Comparison of ENCODE assay signal across 1 cellular context in the genomic region with DNA sequence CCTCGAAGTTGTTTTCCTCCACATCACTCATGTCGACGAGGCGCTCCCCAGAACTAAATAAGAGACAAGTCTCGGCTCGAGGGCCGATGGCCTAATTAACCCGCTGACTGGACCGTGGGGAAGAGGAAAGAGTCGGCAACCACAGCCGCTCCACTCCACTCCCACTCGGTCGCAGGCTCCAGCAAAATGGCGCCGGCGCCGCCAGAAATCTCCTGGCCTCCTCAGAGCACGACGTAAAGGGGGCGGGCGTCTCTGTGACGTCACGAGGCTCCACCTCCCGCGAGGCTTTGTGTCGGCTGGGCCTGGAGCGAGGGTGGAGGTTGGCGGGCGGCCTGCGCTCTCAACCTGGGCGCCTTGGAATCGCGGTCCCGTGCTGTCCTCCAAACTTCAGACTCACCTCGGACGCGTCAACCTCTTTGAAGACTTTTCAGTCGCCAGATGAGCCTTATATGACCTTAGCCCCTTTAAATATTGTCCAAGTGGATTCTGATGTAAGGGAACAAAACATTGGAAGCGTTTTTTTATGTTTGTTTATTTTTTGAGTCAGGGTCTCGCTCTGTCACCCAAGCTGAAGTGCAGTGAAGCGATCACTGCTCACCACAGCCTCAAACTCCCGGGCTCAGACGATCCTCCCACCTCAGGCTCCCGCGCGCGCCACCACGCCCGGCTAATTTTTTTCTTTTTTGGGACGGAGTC.
TF ChIP-seq lines count a peak whose summit lies in the region.

A gene (minus strand): TSS at position 188 of the 696 bp plus-strand sequence. CDS start 157 bp downstream, at position 31.

TF ChIP-seq in K562, 482 proteins besides CTCF, POLR2A, EP300 and RAD21 (continued from another document and continues in another):
- TF ChIP-seq, protein P1, sequence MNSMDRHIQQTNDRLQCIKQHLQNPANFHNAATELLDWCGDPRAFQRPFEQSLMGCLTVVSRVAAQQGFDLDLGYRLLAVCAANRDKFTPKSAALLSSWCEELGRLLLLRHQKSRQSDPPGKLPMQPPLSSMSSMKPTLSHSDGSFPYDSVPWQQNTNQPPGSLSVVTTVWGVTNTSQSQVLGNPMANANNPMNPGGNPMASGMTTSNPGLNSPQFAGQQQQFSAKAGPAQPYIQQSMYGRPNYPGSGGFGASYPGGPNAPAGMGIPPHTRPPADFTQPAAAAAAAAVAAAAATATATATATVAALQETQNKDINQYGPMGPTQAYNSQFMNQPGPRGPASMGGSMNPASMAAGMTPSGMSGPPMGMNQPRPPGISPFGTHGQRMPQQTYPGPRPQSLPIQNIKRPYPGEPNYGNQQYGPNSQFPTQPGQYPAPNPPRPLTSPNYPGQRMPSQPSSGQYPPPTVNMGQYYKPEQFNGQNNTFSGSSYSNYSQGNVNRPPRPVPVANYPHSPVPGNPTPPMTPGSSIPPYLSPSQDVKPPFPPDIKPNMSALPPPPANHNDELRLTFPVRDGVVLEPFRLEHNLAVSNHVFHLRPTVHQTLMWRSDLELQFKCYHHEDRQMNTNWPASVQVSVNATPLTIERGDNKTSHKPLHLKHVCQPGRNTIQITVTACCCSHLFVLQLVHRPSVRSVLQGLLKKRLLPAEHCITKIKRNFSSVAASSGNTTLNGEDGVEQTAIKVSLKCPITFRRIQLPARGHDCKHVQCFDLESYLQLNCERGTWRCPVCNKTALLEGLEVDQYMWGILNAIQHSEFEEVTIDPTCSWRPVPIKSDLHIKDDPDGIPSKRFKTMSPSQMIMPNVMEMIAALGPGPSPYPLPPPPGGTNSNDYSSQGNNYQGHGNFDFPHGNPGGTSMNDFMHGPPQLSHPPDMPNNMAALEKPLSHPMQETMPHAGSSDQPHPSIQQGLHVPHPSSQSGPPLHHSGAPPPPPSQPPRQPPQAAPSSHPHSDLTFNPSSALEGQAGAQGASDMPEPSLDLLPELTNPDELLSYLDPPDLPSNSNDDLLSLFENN (IDR thresholded peaks at IDR 0.05; ENCODE audit: low read depth in 2 of 2, low read length in 2 of 2), result no peak; a peak in 1 of 4 replicates
- no peak for TF ChIP-seq ZSCAN32 (CRISPR knock-in tag; IDR thresholded peaks at IDR 0.05)
- TF ChIP-seq STAT5B (CRISPR knock-in tag; IDR thresholded peaks at IDR 0.05), result no peak
- TF ChIP-seq, protein P2, sequence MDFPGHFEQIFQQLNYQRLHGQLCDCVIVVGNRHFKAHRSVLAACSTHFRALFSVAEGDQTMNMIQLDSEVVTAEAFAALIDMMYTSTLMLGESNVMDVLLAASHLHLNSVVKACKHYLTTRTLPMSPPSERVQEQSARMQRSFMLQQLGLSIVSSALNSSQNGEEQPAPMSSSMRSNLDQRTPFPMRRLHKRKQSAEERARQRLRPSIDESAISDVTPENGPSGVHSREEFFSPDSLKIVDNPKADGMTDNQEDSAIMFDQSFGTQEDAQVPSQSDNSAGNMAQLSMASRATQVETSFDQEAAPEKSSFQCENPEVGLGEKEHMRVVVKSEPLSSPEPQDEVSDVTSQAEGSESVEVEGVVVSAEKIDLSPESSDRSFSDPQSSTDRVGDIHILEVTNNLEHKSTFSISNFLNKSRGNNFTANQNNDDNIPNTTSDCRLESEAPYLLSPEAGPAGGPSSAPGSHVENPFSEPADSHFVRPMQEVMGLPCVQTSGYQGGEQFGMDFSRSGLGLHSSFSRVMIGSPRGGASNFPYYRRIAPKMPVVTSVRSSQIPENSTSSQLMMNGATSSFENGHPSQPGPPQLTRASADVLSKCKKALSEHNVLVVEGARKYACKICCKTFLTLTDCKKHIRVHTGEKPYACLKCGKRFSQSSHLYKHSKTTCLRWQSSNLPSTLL (IDR thresholded peaks at IDR 0.05), result no peak
- TF ChIP-seq, protein P3, sequence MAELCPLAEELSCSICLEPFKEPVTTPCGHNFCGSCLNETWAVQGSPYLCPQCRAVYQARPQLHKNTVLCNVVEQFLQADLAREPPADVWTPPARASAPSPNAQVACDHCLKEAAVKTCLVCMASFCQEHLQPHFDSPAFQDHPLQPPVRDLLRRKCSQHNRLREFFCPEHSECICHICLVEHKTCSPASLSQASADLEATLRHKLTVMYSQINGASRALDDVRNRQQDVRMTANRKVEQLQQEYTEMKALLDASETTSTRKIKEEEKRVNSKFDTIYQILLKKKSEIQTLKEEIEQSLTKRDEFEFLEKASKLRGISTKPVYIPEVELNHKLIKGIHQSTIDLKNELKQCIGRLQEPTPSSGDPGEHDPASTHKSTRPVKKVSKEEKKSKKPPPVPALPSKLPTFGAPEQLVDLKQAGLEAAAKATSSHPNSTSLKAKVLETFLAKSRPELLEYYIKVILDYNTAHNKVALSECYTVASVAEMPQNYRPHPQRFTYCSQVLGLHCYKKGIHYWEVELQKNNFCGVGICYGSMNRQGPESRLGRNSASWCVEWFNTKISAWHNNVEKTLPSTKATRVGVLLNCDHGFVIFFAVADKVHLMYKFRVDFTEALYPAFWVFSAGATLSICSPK (IDR thresholded peaks at IDR 0.05; ENCODE audit: borderline replicate concordance), result no peak
- TF ChIP-seq, protein P4, sequence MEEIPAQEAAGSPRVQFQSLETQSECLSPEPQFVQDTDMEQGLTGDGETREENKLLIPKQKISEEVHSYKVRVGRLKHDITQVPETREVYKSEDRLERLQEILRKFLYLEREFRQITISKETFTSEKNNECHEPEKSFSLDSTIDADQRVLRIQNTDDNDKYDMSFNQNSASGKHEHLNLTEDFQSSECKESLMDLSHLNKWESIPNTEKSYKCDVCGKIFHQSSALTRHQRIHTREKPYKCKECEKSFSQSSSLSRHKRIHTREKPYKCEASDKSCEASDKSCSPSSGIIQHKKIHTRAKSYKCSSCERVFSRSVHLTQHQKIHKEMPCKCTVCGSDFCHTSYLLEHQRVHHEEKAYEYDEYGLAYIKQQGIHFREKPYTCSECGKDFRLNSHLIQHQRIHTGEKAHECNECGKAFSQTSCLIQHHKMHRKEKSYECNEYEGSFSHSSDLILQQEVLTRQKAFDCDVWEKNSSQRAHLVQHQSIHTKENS (CRISPR knock-in tag; IDR thresholded peaks at IDR 0.05), result no peak
- TF ChIP-seq, protein P5, sequence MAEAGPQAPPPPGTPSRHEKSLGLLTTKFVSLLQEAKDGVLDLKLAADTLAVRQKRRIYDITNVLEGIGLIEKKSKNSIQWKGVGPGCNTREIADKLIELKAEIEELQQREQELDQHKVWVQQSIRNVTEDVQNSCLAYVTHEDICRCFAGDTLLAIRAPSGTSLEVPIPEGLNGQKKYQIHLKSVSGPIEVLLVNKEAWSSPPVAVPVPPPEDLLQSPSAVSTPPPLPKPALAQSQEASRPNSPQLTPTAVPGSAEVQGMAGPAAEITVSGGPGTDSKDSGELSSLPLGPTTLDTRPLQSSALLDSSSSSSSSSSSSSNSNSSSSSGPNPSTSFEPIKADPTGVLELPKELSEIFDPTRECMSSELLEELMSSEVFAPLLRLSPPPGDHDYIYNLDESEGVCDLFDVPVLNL (CRISPR knock-in tag; IDR thresholded peaks at IDR 0.05; ENCODE audit: low read depth), result no peak
- TF ChIP-seq, protein P6, sequence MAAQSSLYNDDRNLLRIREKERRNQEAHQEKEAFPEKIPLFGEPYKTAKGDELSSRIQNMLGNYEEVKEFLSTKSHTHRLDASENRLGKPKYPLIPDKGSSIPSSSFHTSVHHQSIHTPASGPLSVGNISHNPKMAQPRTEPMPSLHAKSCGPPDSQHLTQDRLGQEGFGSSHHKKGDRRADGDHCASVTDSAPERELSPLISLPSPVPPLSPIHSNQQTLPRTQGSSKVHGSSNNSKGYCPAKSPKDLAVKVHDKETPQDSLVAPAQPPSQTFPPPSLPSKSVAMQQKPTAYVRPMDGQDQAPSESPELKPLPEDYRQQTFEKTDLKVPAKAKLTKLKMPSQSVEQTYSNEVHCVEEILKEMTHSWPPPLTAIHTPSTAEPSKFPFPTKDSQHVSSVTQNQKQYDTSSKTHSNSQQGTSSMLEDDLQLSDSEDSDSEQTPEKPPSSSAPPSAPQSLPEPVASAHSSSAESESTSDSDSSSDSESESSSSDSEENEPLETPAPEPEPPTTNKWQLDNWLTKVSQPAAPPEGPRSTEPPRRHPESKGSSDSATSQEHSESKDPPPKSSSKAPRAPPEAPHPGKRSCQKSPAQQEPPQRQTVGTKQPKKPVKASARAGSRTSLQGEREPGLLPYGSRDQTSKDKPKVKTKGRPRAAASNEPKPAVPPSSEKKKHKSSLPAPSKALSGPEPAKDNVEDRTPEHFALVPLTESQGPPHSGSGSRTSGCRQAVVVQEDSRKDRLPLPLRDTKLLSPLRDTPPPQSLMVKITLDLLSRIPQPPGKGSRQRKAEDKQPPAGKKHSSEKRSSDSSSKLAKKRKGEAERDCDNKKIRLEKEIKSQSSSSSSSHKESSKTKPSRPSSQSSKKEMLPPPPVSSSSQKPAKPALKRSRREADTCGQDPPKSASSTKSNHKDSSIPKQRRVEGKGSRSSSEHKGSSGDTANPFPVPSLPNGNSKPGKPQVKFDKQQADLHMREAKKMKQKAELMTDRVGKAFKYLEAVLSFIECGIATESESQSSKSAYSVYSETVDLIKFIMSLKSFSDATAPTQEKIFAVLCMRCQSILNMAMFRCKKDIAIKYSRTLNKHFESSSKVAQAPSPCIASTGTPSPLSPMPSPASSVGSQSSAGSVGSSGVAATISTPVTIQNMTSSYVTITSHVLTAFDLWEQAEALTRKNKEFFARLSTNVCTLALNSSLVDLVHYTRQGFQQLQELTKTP (IDR thresholded peaks at IDR 0.05; ENCODE audit: low read depth in 1 of 2, partially characterized antibody in 2 of 2), result peak in 1 of 2 experiments; percentile 40
- no peak; the same call in 1 of the 2 replicates for TF ChIP-seq BCOR (IDR thresholded peaks at IDR 0.05)
- TF ChIP-seq, protein P7, sequence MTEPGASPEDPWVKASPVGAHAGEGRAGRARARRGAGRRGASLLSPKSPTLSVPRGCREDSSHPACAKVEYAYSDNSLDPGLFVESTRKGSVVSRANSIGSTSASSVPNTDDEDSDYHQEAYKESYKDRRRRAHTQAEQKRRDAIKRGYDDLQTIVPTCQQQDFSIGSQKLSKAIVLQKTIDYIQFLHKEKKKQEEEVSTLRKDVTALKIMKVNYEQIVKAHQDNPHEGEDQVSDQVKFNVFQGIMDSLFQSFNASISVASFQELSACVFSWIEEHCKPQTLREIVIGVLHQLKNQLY (CRISPR knock-in tag; conservative IDR thresholded peaks at IDR 0.05), result no peak
- TF ChIP-seq CBFA2T3 (IDR thresholded peaks at IDR 0.05), result no peak; the same call in 1 of the 2 replicates
- no peak for TF ChIP-seq ZNF584 (CRISPR knock-in tag; IDR thresholded peaks at IDR 0.05; ENCODE audit: low read depth)
- TF ChIP-seq, protein P8, sequence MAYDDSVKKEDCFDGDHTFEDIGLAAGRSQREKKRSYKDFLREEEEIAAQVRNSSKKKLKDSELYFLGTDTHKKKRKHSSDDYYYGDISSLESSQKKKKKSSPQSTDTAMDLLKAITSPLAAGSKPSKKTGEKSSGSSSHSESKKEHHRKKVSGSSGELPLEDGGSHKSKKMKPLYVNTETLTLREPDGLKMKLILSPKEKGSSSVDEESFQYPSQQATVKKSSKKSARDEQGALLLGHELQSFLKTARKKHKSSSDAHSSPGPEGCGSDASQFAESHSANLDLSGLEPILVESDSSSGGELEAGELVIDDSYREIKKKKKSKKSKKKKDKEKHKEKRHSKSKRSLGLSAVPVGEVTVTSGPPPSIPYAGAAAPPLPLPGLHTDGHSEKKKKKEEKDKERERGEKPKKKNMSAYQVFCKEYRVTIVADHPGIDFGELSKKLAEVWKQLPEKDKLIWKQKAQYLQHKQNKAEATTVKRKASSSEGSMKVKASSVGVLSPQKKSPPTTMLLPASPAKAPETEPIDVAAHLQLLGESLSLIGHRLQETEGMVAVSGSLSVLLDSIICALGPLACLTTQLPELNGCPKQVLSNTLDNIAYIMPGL (CRISPR knock-in tag; IDR thresholded peaks at IDR 0.05), result no peak
- no peak for TF ChIP-seq SMC3 (conservative IDR thresholded peaks at IDR 0.05; ENCODE audit: insufficient read depth, low read depth, low read length)
- TF ChIP-seq, protein P9, sequence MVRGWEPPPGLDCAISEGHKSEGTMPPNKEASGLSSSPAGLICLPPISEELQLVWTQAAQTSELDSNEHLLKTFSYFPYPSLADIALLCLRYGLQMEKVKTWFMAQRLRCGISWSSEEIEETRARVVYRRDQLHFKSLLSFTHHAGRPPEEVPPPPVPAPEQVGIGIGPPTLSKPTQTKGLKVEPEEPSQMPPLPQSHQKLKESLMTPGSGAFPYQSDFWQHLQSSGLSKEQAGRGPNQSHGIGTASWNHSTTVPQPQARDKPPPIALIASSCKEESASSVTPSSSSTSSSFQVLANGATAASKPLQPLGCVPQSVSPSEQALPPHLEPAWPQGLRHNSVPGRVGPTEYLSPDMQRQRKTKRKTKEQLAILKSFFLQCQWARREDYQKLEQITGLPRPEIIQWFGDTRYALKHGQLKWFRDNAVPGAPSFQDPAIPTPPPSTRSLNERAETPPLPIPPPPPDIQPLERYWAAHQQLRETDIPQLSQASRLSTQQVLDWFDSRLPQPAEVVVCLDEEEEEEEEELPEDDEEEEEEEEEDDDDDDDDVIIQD (CRISPR knock-in tag; IDR thresholded peaks at IDR 0.05), result no peak
- TF ChIP-seq, protein P10, sequence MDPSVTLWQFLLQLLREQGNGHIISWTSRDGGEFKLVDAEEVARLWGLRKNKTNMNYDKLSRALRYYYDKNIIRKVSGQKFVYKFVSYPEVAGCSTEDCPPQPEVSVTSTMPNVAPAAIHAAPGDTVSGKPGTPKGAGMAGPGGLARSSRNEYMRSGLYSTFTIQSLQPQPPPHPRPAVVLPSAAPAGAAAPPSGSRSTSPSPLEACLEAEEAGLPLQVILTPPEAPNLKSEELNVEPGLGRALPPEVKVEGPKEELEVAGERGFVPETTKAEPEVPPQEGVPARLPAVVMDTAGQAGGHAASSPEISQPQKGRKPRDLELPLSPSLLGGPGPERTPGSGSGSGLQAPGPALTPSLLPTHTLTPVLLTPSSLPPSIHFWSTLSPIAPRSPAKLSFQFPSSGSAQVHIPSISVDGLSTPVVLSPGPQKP (CRISPR knock-in tag; IDR thresholded peaks at IDR 0.05), result no peak
- no peak for TF ChIP-seq XRCC5 (IDR thresholded peaks at IDR 0.05; ENCODE audit: low read depth, low read length)
- peak; percentile 8 to 56; a peak in 1 of 4 replicates for TF ChIP-seq MAZ (CRISPR knock-in tag; conservative IDR thresholded peaks at IDR 0.05 in 1 of 2, IDR thresholded peaks at IDR 0.05 in 1 of 2)
- peak; percentile 99 for TF ChIP-seq RBFOX2 (IDR thresholded peaks at IDR 0.05; ENCODE audit: low read depth, low read length)
- no peak for TF ChIP-seq MEF2D (tag; conservative IDR thresholded peaks at IDR 0.05; ENCODE audit: low read depth)
- TF ChIP-seq, protein P11, sequence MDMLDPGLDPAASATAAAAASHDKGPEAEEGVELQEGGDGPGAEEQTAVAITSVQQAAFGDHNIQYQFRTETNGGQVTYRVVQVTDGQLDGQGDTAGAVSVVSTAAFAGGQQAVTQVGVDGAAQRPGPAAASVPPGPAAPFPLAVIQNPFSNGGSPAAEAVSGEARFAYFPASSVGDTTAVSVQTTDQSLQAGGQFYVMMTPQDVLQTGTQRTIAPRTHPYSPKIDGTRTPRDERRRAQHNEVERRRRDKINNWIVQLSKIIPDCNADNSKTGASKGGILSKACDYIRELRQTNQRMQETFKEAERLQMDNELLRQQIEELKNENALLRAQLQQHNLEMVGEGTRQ (CRISPR knock-in tag; IDR thresholded peaks at IDR 0.05), result no peak
- TF ChIP-seq, protein P12, sequence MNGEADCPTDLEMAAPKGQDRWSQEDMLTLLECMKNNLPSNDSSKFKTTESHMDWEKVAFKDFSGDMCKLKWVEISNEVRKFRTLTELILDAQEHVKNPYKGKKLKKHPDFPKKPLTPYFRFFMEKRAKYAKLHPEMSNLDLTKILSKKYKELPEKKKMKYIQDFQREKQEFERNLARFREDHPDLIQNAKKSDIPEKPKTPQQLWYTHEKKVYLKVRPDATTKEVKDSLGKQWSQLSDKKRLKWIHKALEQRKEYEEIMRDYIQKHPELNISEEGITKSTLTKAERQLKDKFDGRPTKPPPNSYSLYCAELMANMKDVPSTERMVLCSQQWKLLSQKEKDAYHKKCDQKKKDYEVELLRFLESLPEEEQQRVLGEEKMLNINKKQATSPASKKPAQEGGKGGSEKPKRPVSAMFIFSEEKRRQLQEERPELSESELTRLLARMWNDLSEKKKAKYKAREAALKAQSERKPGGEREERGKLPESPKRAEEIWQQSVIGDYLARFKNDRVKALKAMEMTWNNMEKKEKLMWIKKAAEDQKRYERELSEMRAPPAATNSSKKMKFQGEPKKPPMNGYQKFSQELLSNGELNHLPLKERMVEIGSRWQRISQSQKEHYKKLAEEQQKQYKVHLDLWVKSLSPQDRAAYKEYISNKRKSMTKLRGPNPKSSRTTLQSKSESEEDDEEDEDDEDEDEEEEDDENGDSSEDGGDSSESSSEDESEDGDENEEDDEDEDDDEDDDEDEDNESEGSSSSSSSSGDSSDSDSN (IDR thresholded peaks at IDR 0.05; ENCODE audit: borderline replicate concordance in 1 of 2, low read depth in 2 of 2, low read length in 2 of 2), result peak; percentile 32 to 68; a peak in 1 of 4 replicates
